ENCODE assay signal across 9 cellular contexts in the genomic region with DNA sequence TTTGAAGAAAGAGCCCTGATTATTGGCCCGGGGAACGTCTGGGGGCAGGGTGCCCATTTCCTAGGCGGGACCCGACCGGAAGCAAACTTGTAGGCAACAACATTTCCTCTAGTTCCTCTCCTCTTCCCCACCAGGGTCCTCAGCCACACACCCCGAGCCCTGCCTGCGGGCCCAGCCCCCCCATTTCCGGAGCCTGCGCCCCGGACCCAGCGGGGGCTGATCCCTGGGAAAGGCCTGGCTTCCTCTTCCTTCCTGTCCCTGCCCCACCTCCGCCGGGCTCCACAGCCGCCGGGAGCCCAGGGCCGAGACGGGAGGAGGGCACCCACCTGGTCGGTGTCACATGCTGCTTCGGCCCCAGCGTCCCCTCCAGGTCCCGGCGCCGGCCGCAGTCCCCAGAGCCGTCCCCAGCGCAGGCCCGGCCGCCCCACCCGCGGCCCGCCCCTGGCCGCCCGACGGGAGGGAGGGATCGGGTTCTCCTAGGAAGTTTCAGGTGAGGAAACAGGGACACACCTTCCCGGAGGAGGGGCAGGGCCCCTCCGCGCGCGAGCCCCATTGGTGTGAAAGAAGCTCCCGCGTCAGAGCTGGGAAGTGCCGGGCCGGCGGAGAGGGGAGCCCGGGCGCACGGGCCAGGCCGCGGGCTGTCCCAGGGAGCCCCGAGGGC. TPM values are rescaled to one million over a fixed set of nuclear protein-coding genes. Genes with fewer than 3 reads are reported as not detected.
DNase-seq lines count a peak whose midpoint lies in the region; ATAC-seq and TF ChIP-seq lines count a peak whose summit lies in the region.
"Not testable (repeated sequence)": the region's sequence is repeated elsewhere in the genome, so short reads cannot be mapped to it uniquely, and the experiment has no call there.
"Had no signal": no experiment of that assay in that cellular context is flagged by ENCODE, and none has a peak within 500 bp of the region (broad histone marks: within the 10 kb centered on the region; RNA-seq: fewer than 3 reads in every experiment).

A gene (minus strand): TSS at position 622 of the 661 bp plus-strand sequence. CDS start 7,450 bp downstream, outside the sequence.

- H3K27ac ChIP-seq in foreskin keratinocyte; naive thymus-derived CD4-positive, alpha-beta T cell (ENCODE audit: low read depth, low read length): not testable (repeated sequence)

- ATAC-seq in GM18868 (IDR thresholded peaks at IDR 0.05; ENCODE audit: unreplicated experiment): peak; percentile 62
- peak; percentile 67 for ATAC-seq in GM21529 (IDR thresholded peaks at IDR 0.05; ENCODE audit: unreplicated experiment)
- peak; percentile 69 for ATAC-seq in HG02981 (IDR thresholded peaks at IDR 0.05; ENCODE audit: unreplicated experiment)
- ATAC-seq in activated T-cell treated with anti-CD3 and anti-CD28 coated beads, Interleukin-2, amount 50 U/mL, for 72 hours (replicated peaks in 1 of 2): peak; percentile 77 to 81
- peak; percentile 95 for ATAC-seq in foreskin keratinocyte
- peak; percentile 67 for ATAC-seq in naive thymus-derived CD4-positive, alpha-beta T cell

- not testable (repeated sequence) for H3K27me3 ChIP-seq in foreskin keratinocyte; naive thymus-derived CD4-positive, alpha-beta T cell (ENCODE audit: control insufficient read depth in 2 of 2, insufficient read depth in 2 of 2, low read length in 2 of 2)

- H3K4me3 Mint-ChIP-seq in activated T-cell treated with anti-CD3 and anti-CD28 coated beads, Interleukin-2, amount 50 U/mL, for 72 hours: peak within 1 kb of the TSS; percentile 60 to 65
- H3K4me3 Mint-ChIP-seq in naive thymus-derived CD4-positive, alpha-beta T cell: peak within 1 kb of the TSS in 6 of 10 donors; percentile 25 to 84 (median 68)
- H3K4me3 Mint-ChIP-seq in type B pancreatic cell: peak within 1 kb of the TSS; percentile 79

- H3K4me1 ChIP-seq in foreskin keratinocyte; naive thymus-derived CD4-positive, alpha-beta T cell (ENCODE audit: control insufficient read depth in 2 of 2, insufficient read depth in 2 of 2, low read length in 2 of 2): not testable (repeated sequence)

- not testable (repeated sequence) for H3K36me3 ChIP-seq in naive thymus-derived CD4-positive, alpha-beta T cell (ENCODE audit: control insufficient read depth in 2 of 3, insufficient read depth in 3 of 3, low read length in 3 of 3)

- H3K4me3 ChIP-seq in naive thymus-derived CD4-positive, alpha-beta T cell (ENCODE audit: low read length): not testable (repeated sequence)

- intact Hi-C loops in naive thymus-derived CD4-positive, alpha-beta T cell (cut with micrococcal nuclease): not testable (repeated sequence)

- CTCF ChIA-PET in naive thymus-derived CD4-positive, alpha-beta T cell (lab: Charles Lee): not testable (repeated sequence)

- TF ChIP-seq CTCF in foreskin keratinocyte (conservative IDR thresholded peaks at IDR 0.05); type B pancreatic cell (conservative IDR thresholded peaks at IDR 0.05): not testable (repeated sequence)

- not testable (repeated sequence) for H3K27ac Mint-ChIP-seq in activated T-cell treated with anti-CD3 and anti-CD28 coated beads, Interleukin-2, amount 50 U/mL, for 72 hours; type B pancreatic cell
- H3K27ac Mint-ChIP-seq in naive thymus-derived CD4-positive, alpha-beta T cell: peak within 1 kb of the TSS in 4 of 9 donors; percentile 51 to 84 (median 76)

- POLR2A ChIA-PET in naive thymus-derived CD4-positive, alpha-beta T cell (lab: Charles Lee): not testable (repeated sequence)

- H3K4me1 Mint-ChIP-seq in activated T-cell treated with anti-CD3 and anti-CD28 coated beads, Interleukin-2, amount 50 U/mL, for 72 hours (ENCODE audit: low read depth); type B pancreatic cell (ENCODE audit: unreplicated experiment): not testable (repeated sequence)
- H3K4me1 Mint-ChIP-seq in naive thymus-derived CD4-positive, alpha-beta T cell: peaks cover 0 to 10% (median 9%) of the 10 kb centered on the region in 7 donors

- not testable (repeated sequence) for H3K36me3 Mint-ChIP-seq in activated T-cell treated with anti-CD3 and anti-CD28 coated beads, Interleukin-2, amount 50 U/mL, for 72 hours (ENCODE audit: insufficient read depth in 2 of 2); naive thymus-derived CD4-positive, alpha-beta T cell; type B pancreatic cell

- DNase-seq in HT-29 (ENCODE audit: low spot score); foreskin keratinocyte; type B pancreatic cell (ENCODE audit: extremely low spot score, unreplicated experiment): not testable (repeated sequence)
- peak; percentile 6 for DNase-seq in activated T-cell treated with anti-CD3 and anti-CD28 coated beads, Interleukin-2, amount 50 U/mL, for 72 hours
- DNase-seq in naive thymus-derived CD4-positive, alpha-beta T cell: peak in 1 of 9 donors; percentile 8

- H3K9me3 ChIP-seq in naive thymus-derived CD4-positive, alpha-beta T cell (ENCODE audit: control insufficient read depth in 2 of 3, low read length in 3 of 3): not testable (repeated sequence)

- not testable (repeated sequence) for H3K27me3 Mint-ChIP-seq in activated T-cell treated with anti-CD3 and anti-CD28 coated beads, Interleukin-2, amount 50 U/mL, for 72 hours (ENCODE audit: low read depth); naive thymus-derived CD4-positive, alpha-beta T cell; type B pancreatic cell

- H3K9me3 Mint-ChIP-seq in activated T-cell treated with anti-CD3 and anti-CD28 coated beads, Interleukin-2, amount 50 U/mL, for 72 hours; naive thymus-derived CD4-positive, alpha-beta T cell; type B pancreatic cell: not testable (repeated sequence)

RNA-seq across cellular contexts. Expression of the gene that starts here (rescaled TPM):
- total RNA-seq in HT-29 (2014; rRNA removed; shearing (Covaris generic)): 7.5 and 12.7 TPM in 2 replicates
- 1 to 10 TPM; 3.8 to 7.4 TPM for total RNA-seq in activated T-cell treated with anti-CD3 and anti-CD28 coated beads, Interleukin-2, amount 50 U/mL, for 72 hours
- total RNA-seq in foreskin keratinocyte: 13.7 and 29.0 TPM in 2 replicates
- 10.9 and 22.4 TPM in 2 replicates for polyA plus RNA-seq in foreskin keratinocyte
- 1 to 10 TPM in 4 of 5 experiments, under 1 TPM in 1; 0.34 to 4.4 (median 2.5) TPM for total RNA-seq in naive thymus-derived CD4-positive, alpha-beta T cell
- 1 to 10 TPM; 1.7 to 2.1 TPM for polyA plus RNA-seq in naive thymus-derived CD4-positive, alpha-beta T cell
- 8.6 and 24.2 TPM in 2 replicates for total RNA-seq in type B pancreatic cell (ENCODE audit: low replicate concordance)
- polyA plus RNA-seq: endothelial cell of umbilical vein had no signal
